ENCODE assay signal across 18 cellular contexts in genomic region chr22:44546686-44547310, GRCh38.
"Had no signal": no experiment of that assay in that cellular context is flagged by ENCODE, and none has a peak within 500 bp of the region (broad histone marks: within the 10 kb centered on the region; RNA-seq: fewer than 3 reads in every experiment).

No MANE protein-coding gene starts in this region.

- H3K36me3 ChIP-seq: heart left ventricle, lower lobe of right lung, pancreas, SJSA1 had no signal

- H3K9me3 ChIP-seq: heart left ventricle, lower lobe of right lung, pancreas, SJSA1, testis had no signal

- H3K27me3 ChIP-seq: SJSA1, testis had no signal

- H3K4me1 ChIP-seq: lower lobe of right lung, pancreas, testis had no signal

- H3K27ac ChIP-seq: heart left ventricle, lower lobe of right lung, pancreas, SJSA1, testis had no signal

- H3K4me3 ChIP-seq: heart left ventricle, lower lobe of right lung, pancreas, SJSA1, smooth muscle cell, testis had no signal

- DNase-seq: activated CD4-positive, alpha-beta T cell treated with anti-CD3 and anti-CD28 coated beads, Interleukin-2, amount 10 ng/mL, durations not matched to agents 7 days and 5 days; activated CD8-positive, alpha-beta T cell treated with anti-CD3 and anti-CD28 coated beads for 36 hours; activated naive CD4-positive, alpha-beta T cell treated with anti-CD3 and anti-CD28 coated beads for 36 hours; activated naive CD8-positive, alpha-beta T cell treated with anti-CD3 and anti-CD28 coated beads, Interleukin-2, amount 50 U/mL, for 24 hours; activated T-cell treated with anti-CD3 and anti-CD28 coated beads, Interleukin-2, amount 50 U/mL, for 1 hour; cortex of kidney; heart left ventricle; lower lobe of right lung; naive thymus-derived CD4-positive, alpha-beta T cell; stimulated activated CD4-positive, alpha-beta T cell treated with anti-CD3 and anti-CD28 coated beads, Interleukin-15, amount 100 ng/mL, for 24 hours; testis; trophoblast cell had no signal

- ATAC-seq: activated CD4-positive, CD25-positive, alpha-beta regulatory T cell treated with anti-CD3 and anti-CD28 coated beads, Interleukin-2, amount 50 U/mL, for 24 hours; activated CD8-positive, alpha-beta T cell treated with anti-CD3 and anti-CD28 coated beads for 36 hours; activated naive CD8-positive, alpha-beta T cell treated with anti-CD3 and anti-CD28 coated beads, Interleukin-2, amount 50 U/mL, for 24 hours; heart left ventricle; lower lobe of right lung; naive thymus-derived CD4-positive, alpha-beta T cell; pancreas; sciatic nerve; stimulated activated memory B cell treated with anti-CD40 and anti-IgM and Interleukin-4, amounts not matched to agents 10 μg/mL and 1 μg/mL and 100 μg/mL, for 72 hours had no signal
